Comparison of ENCODE assay signal across 5 cellular contexts in genomic region chr15:74056330-74056729, GRCh38. TPM values are rescaled to one million over a fixed set of nuclear protein-coding genes. Genes with fewer than 3 reads are reported as not detected.
"Had no signal": no experiment of that assay in that cellular context is flagged by ENCODE, and none has a peak within 500 bp of the region (broad histone marks: within the 10 kb centered on the region; RNA-seq: fewer than 3 reads in every experiment).

No MANE protein-coding gene starts in this region.

RNA-seq across cellular contexts. Expression of gene GOLGA6A, which starts 26.0 kb away (rescaled TPM):
- total RNA-seq: K562, M059J, Right ventricle myocardium superior, RPMI7951, SJSA1 had no signal
